ENCODE assay signal across 8 cellular contexts in genomic region chr2:16664052-16664731, GRCh38. TPM values are rescaled to one million over a fixed set of nuclear protein-coding genes. Genes with fewer than 3 reads are reported as not detected.
DNase-seq lines count a peak whose midpoint lies in the region; ATAC-seq, FAIRE-seq and TF ChIP-seq lines count a peak whose summit lies in the region.

No MANE protein-coding gene starts in this region.

- H3K36me3 ChIP-seq in pancreas: no peaks in the 10 kb centered on the region

- H3K36me3 Mint-ChIP-seq in CD4-positive, alpha-beta T cell (ENCODE audit: low read depth): no peaks in the 10 kb centered on the region
- H3K36me3 Mint-ChIP-seq in activated T-helper 2 cell treated with anti-CD3 and anti-CD28 coated beads, Interferon-gamma antibody, Interleukin-2, Interleukin-4, amounts not matched to agents 10 μg/mL and 5 μg/mL and 100 μg/mL, durations not matched to agents 14 hours and 24 hours and 36 hours (ENCODE audit: low read depth): no peaks in the 10 kb centered on the region

- ATAC-seq in CD4-positive, alpha-beta T cell (ENCODE audit: poor library complexity): peak; percentile 13
- peak; percentile 47 to 65 (median 61) for ATAC-seq in pancreas

- WGBS in pancreas, 2 donors: 43 to 45% methylated on average over 9 of the region's 9 CpGs

- POLR2A ChIA-PET in CD4-positive, alpha-beta T cell (lab: Charles Lee): interaction anchor here (1.0 kb wide), 1 partner anchor 11 kb away, joined by 3 read pairs; no protein-coding TSS in a partner anchor

- no peak for DNase-seq in CD4-positive, alpha-beta T cell
- peak; percentile 41 to 67 for DNase-seq in HL-60 (ENCODE audit: low read depth in 1 of 2, low spot score in 1 of 2)
- no peak for DNase-seq in activated T-helper 2 cell treated with anti-CD3 and anti-CD28 coated beads, Interferon-gamma antibody, Interleukin-2, Interleukin-4, amounts not matched to agents 10 μg/mL and 5 μg/mL and 100 μg/mL, durations not matched to agents 14 hours and 24 hours and 36 hours (ENCODE audit: low spot score)
- DNase-seq in head of caudate nucleus: peak in 41 of 42 donors; percentile 42 to 92 (median 72)
- peak in 4 of 6 donors; percentile 37 to 49 (median 42) for DNase-seq in pancreas
- no peak for DNase-seq in NCI-H187 treated with DMSO at 0.1 percent for 48 hours (lab: John Stamatoyannopoulos, UW)
- no peak for DNase-seq in GM12892 (ENCODE audit: insufficient read length)
- DNase-seq in SHP77 (lab: John Stamatoyannopoulos, UW): no peak

- no peak for TF ChIP-seq POLR2A in GM12892 (IDR thresholded peaks at IDR 0.05; ENCODE audit: low read depth, low read length)

- H3K4me1 Mint-ChIP-seq in CD4-positive, alpha-beta T cell (ENCODE audit: low read depth): peaks cover 21% of the 10 kb centered on the region
- peaks cover 24% of the 10 kb centered on the region for H3K4me1 Mint-ChIP-seq in activated T-helper 2 cell treated with anti-CD3 and anti-CD28 coated beads, Interferon-gamma antibody, Interleukin-2, Interleukin-4, amounts not matched to agents 10 μg/mL and 5 μg/mL and 100 μg/mL, durations not matched to agents 14 hours and 24 hours and 36 hours (ENCODE audit: low read depth)

- no peak for TF ChIP-seq CTCF in CD4-positive, alpha-beta T cell (IDR thresholded peaks at IDR 0.05)
- no peak for TF ChIP-seq CTCF in HL-60 (IDR thresholded peaks at IDR 0.05; ENCODE audit: insufficient read depth, low read length)
- no peak for TF ChIP-seq CTCF in pancreas (IDR thresholded peaks at IDR 0.05)

- intact Hi-C loops in CD4-positive, alpha-beta T cell (cut with DNase I, micrococcal nuclease): no loop called here
- intact Hi-C loops in activated T-helper 2 cell treated with anti-CD3 and anti-CD28 coated beads, Interferon-gamma antibody, Interleukin-2, Interleukin-4, amounts not matched to agents 10 μg/mL and 5 μg/mL and 100 μg/mL, durations not matched to agents 14 hours and 24 hours and 36 hours (cut with micrococcal nuclease): no loop called here
- intact Hi-C loops in head of caudate nucleus (cut with DNase I) (loop anchor here (5.0 kb wide), 1 partner anchor 47 kb away; no protein-coding TSS in a partner anchor), pancreas (cut with DNase I) (no loop called here)

- FAIRE-seq in pancreas (lab: Jason Lieb, UNC) (no peak), GM12892 (lab: Jason Lieb, UNC) (no peak)

- no peak overlapping the region for H3K27ac Mint-ChIP-seq in CD4-positive, alpha-beta T cell
- no peak overlapping the region for H3K27ac Mint-ChIP-seq in activated T-helper 2 cell treated with anti-CD3 and anti-CD28 coated beads, Interferon-gamma antibody, Interleukin-2, Interleukin-4, amounts not matched to agents 10 μg/mL and 5 μg/mL and 100 μg/mL, durations not matched to agents 14 hours and 24 hours and 36 hours

- peaks cover 0 to 3% (median 3%) of the 10 kb centered on the region in 3 donors for H3K4me1 ChIP-seq in pancreas

- no peak overlapping the region for H3K27ac ChIP-seq in CD4-positive, alpha-beta T cell (ENCODE audit: low read depth, low read length)
- H3K27ac ChIP-seq in HL-60 (replicated peaks) (0 out of 2 replicates have a peak overlapping the region, but pooled peaks have one; percentile 23), pancreas (peak overlapping the region in 2 of 4 donors; percentile 5 to 11)

- CTCF ChIA-PET in CD4-positive, alpha-beta T cell (lab: Charles Lee): no interaction called here

- peaks cover 59% of the 10 kb centered on the region for H3K27me3 Mint-ChIP-seq in CD4-positive, alpha-beta T cell
- peaks cover 48% of the 10 kb centered on the region for H3K27me3 Mint-ChIP-seq in activated T-helper 2 cell treated with anti-CD3 and anti-CD28 coated beads, Interferon-gamma antibody, Interleukin-2, Interleukin-4, amounts not matched to agents 10 μg/mL and 5 μg/mL and 100 μg/mL, durations not matched to agents 14 hours and 24 hours and 36 hours (ENCODE audit: low read depth)

- peaks cover 31% of the 10 kb centered on the region for H3K27me3 ChIP-seq in CD4-positive, alpha-beta T cell (ENCODE audit: control insufficient read depth, insufficient read depth, low read length)
- H3K27me3 ChIP-seq in HL-60 (ENCODE audit: insufficient read depth, poor library complexity, severe bottlenecking) (no peaks in the 10 kb centered on the region), pancreas (no peaks in the 10 kb centered on the region)

- no peak overlapping the region for H3K4me3 ChIP-seq in HL-60 (replicated peaks; ENCODE audit: insufficient read depth, low read length)
- peak overlapping the region in 2 of 4 donors; percentile 47 to 56 for H3K4me3 ChIP-seq in pancreas

- no peaks in the 10 kb centered on the region for H3K9me3 Mint-ChIP-seq in CD4-positive, alpha-beta T cell
- H3K9me3 Mint-ChIP-seq in activated T-helper 2 cell treated with anti-CD3 and anti-CD28 coated beads, Interferon-gamma antibody, Interleukin-2, Interleukin-4, amounts not matched to agents 10 μg/mL and 5 μg/mL and 100 μg/mL, durations not matched to agents 14 hours and 24 hours and 36 hours: no peaks in the 10 kb centered on the region

- peak overlapping the region; percentile 78 for H3K4me3 Mint-ChIP-seq in CD4-positive, alpha-beta T cell
- peak overlapping the region; percentile 73 for H3K4me3 Mint-ChIP-seq in activated T-helper 2 cell treated with anti-CD3 and anti-CD28 coated beads, Interferon-gamma antibody, Interleukin-2, Interleukin-4, amounts not matched to agents 10 μg/mL and 5 μg/mL and 100 μg/mL, durations not matched to agents 14 hours and 24 hours and 36 hours (ENCODE audit: low read depth)

- no peaks in the 10 kb centered on the region for H3K9me3 ChIP-seq in CD4-positive, alpha-beta T cell (ENCODE audit: control insufficient read depth, low read length)
- H3K9me3 ChIP-seq in pancreas: no peaks in the 10 kb centered on the region

RNA-seq across cellular contexts. Expression of gene CYRIA, which starts 1.4 kb away (rescaled TPM):
- 1 to 10 TPM; 1.3 TPM for total RNA-seq in CD4-positive, alpha-beta T cell
- total RNA-seq in activated T-helper 2 cell treated with anti-CD3 and anti-CD28 coated beads, Interferon-gamma antibody, Interleukin-2, Interleukin-4, amounts not matched to agents 10 μg/mL and 5 μg/mL and 100 μg/mL, durations not matched to agents 14 hours and 24 hours and 36 hours: 1.8 TPM in 2 replicates
- total RNA-seq in pancreas: 1 to 10 TPM; 1.2 to 7.6 (median 2.2) TPM
- 1 to 10 TPM in 1 of 2 donors, under 1 TPM in 1; 0.65 to 1.3 TPM for polyA plus RNA-seq in pancreas
- 0.93 TPM for polyA plus RNA-seq in GM12892 (2012; ENCODE audit: missing spikeins)

Comparison
In these comparisons a context has a peak if more than half of its experiments do, and no peak if none do; other contexts are left out.
1. DNase-seq: peak in HL-60 (2 of 2), head of caudate nucleus (41 of 42) and pancreas (4 of 6); none in CD4-positive, alpha-beta T cell (0 of 10), activated T-helper 2 cell treated with anti-CD3 and anti-CD28 coated beads, Interferon-gamma antibody, Interleukin-2, Interleukin-4, amounts not matched to agents 10 μg/mL and 5 μg/mL and 100 μg/mL, durations not matched to agents 14 hours and 24 hours and 36 hours (single experiment), NCI-H187 treated with DMSO at 0.1 percent for 48 hours (single experiment), GM12892 (single experiment) and SHP77 (0 of 2).